ENCODE assay signal across 16 cellular contexts in genomic region chr15:71788646-71789579, GRCh38. TPM values are rescaled to one million over a fixed set of nuclear protein-coding genes. Genes with fewer than 3 reads are reported as not detected.
"Had no signal": no experiment of that assay in that cellular context is flagged by ENCODE, and none has a peak within 500 bp of the region (broad histone marks: within the 10 kb centered on the region; RNA-seq: fewer than 3 reads in every experiment).

No MANE protein-coding gene starts in this region.

- H3K36me3 ChIP-seq: thyroid gland, WERI-Rb-1 had no signal

- DNase-seq: activated CD4-positive, alpha-beta T cell treated with anti-CD3 and anti-CD28 coated beads for 48 hours; activated CD8-positive, alpha-beta memory T cell treated with anti-CD3 and anti-CD28 coated beads for 24 hours; amygdala; foreskin fibroblast; mammary epithelial cell; nephron progenitor cell; stimulated activated CD4-positive, alpha-beta T cell treated with anti-CD3 and anti-CD28 coated beads, Interleukin-4, amount 100 ng/mL, for 4 hours; T-helper 9 cell; thyroid gland; WERI-Rb-1 had no signal

- H3K4me3 Mint-ChIP-seq: activated naive CD4-positive, alpha-beta T cell treated with anti-CD3 and anti-CD28 coated beads, Interleukin-2, amount 50 U/mL, for 24 hours; brain; central memory CD8-positive, alpha-beta T cell; dendritic cell treated with granulocyte-macrophage colony-stimulating factor and Interleukin-4, amounts not matched to agents 40 ng/mL and 50 ng/mL, for 4 days; nephron progenitor cell had no signal

- H3K27ac Mint-ChIP-seq: activated naive CD4-positive, alpha-beta T cell treated with anti-CD3 and anti-CD28 coated beads, Interleukin-2, amount 50 U/mL, for 24 hours; dendritic cell treated with granulocyte-macrophage colony-stimulating factor and Interleukin-4, amounts not matched to agents 40 ng/mL and 50 ng/mL, for 4 days; nephron progenitor cell had no signal

- H3K4me1 ChIP-seq: thyroid gland had no signal

- H3K27ac ChIP-seq: thyroid gland, WERI-Rb-1 had no signal

- H3K4me3 ChIP-seq: thyroid gland had no signal

- H3K9me3 Mint-ChIP-seq: activated naive CD4-positive, alpha-beta T cell treated with anti-CD3 and anti-CD28 coated beads, Interleukin-2, amount 50 U/mL, for 24 hours; central memory CD8-positive, alpha-beta T cell; dendritic cell treated with granulocyte-macrophage colony-stimulating factor and Interleukin-4, amounts not matched to agents 40 ng/mL and 50 ng/mL, for 4 days had no signal

- H3K27me3 ChIP-seq: thyroid gland had no signal

- H3K27me3 Mint-ChIP-seq: brain had no signal

- H3K4me1 Mint-ChIP-seq: activated naive CD4-positive, alpha-beta T cell treated with anti-CD3 and anti-CD28 coated beads, Interleukin-2, amount 50 U/mL, for 24 hours; brain; central memory CD8-positive, alpha-beta T cell had no signal

- H3K36me3 Mint-ChIP-seq: activated naive CD4-positive, alpha-beta T cell treated with anti-CD3 and anti-CD28 coated beads, Interleukin-2, amount 50 U/mL, for 24 hours; brain had no signal

- H3K9me3 ChIP-seq: thyroid gland had no signal

RNA-seq across cellular contexts. Expression of gene NR2E3, which starts 21.4 kb away (rescaled TPM):
- total RNA-seq: osteocyte, pulmonary artery endothelial cell had no signal
